Comparison of ENCODE assay signal across 9 cellular contexts in genomic region chr2:193796847-193797246, GRCh38.
"Had no signal": no experiment of that assay in that cellular context is flagged by ENCODE, and none has a peak within 500 bp of the region (broad histone marks: within the 10 kb centered on the region; RNA-seq: fewer than 3 reads in every experiment).

No MANE protein-coding gene starts in this region.

- H3K27ac ChIP-seq: GM23248 had no signal

- H3K36me3 ChIP-seq: HAP-1 had no signal

- H3K9ac ChIP-seq: GM23248 had no signal

- DNase-seq: GM23248, GOT3, H7, H9, HCEC 1CT, HFFc6 had no signal

- ATAC-seq: GM23338, HCT116 had no signal

- H2AFZ ChIP-seq: GM23248, GM23338 had no signal

- H3K4me3 ChIP-seq: GM23248, GM23338, HAP-1 had no signal

- H3K4me2 ChIP-seq: GM23338 had no signal

- H3K9me3 ChIP-seq: HAP-1 had no signal
